Comparison of ENCODE assay signal across 8 cellular contexts in genomic region chr10:125123363-125124113, GRCh38. TPM values are rescaled to one million over a fixed set of nuclear protein-coding genes. Genes with fewer than 3 reads are reported as not detected.
DNase-seq lines count a peak whose midpoint lies in the region; ATAC-seq, FAIRE-seq and TF ChIP-seq lines count a peak whose summit lies in the region.

No MANE protein-coding gene starts in this region.

- ATAC-seq in GM21619 (IDR thresholded peaks at IDR 0.05; ENCODE audit: unreplicated experiment): no peak
- ATAC-seq in GM21529 (IDR thresholded peaks at IDR 0.05; ENCODE audit: unreplicated experiment): no peak
- no peak for ATAC-seq in stimulated activated effector memory CD8-positive, alpha-beta T cell treated with anti-CD3 and anti-CD28 coated beads, Interleukin-12 subunit alpha, Interleukin-12 subunit beta, amount 100 ng/mL, for 72 hours

- peaks cover 3% of the 10 kb centered on the region; the same call in 1 of the 2 replicates for H3K27me3 Mint-ChIP-seq in HFFc6 (ENCODE audit: insufficient read depth)

- H3K9ac ChIP-seq in stomach smooth muscle (ENCODE audit: low read length in 2 of 2): peak overlapping the region; percentile 58 to 60

- H3K4me1 ChIP-seq in stomach smooth muscle (ENCODE audit: control insufficient read depth, insufficient read depth, low read length): peaks cover 76% of the 10 kb centered on the region

- peak overlapping the region in 1 of 2 donors; percentile 63 for H3K4me3 ChIP-seq in stomach smooth muscle (ENCODE audit: low read length in 2 of 2)

- peak; percentile 60 for FAIRE-seq in islet of Langerhans (lab: Jason Lieb, UNC)

- H3K4me3 Mint-ChIP-seq in HFFc6: peak overlapping the region; percentile 76
- no peak overlapping the region for H3K4me3 Mint-ChIP-seq in stimulated activated effector memory CD8-positive, alpha-beta T cell treated with anti-CD3 and anti-CD28 coated beads, Interleukin-12 subunit alpha, Interleukin-12 subunit beta, amount 100 ng/mL, for 72 hours

- H3K4me1 Mint-ChIP-seq in HFFc6 (ENCODE audit: low read depth): peaks cover 78% of the 10 kb centered on the region
- H3K4me1 Mint-ChIP-seq in stimulated activated effector memory CD8-positive, alpha-beta T cell treated with anti-CD3 and anti-CD28 coated beads, Interleukin-12 subunit alpha, Interleukin-12 subunit beta, amount 100 ng/mL, for 72 hours: no peaks in the 10 kb centered on the region

- H3K36me3 Mint-ChIP-seq in HFFc6 (ENCODE audit: low read depth): peaks cover 22% of the 10 kb centered on the region
- no peaks in the 10 kb centered on the region for H3K36me3 Mint-ChIP-seq in stimulated activated effector memory CD8-positive, alpha-beta T cell treated with anti-CD3 and anti-CD28 coated beads, Interleukin-12 subunit alpha, Interleukin-12 subunit beta, amount 100 ng/mL, for 72 hours

- peaks cover 0 to 4% of the 10 kb centered on the region in 2 donors for H3K36me3 ChIP-seq in stomach smooth muscle (ENCODE audit: control insufficient read depth in 2 of 2, insufficient read depth in 2 of 2, low read length in 2 of 2)

- no peaks in the 10 kb centered on the region for H3K27me3 ChIP-seq in stomach smooth muscle (ENCODE audit: control insufficient read depth in 1 of 2, insufficient read depth in 2 of 2, low read length in 2 of 2)

- H3K9me3 Mint-ChIP-seq in HFFc6: no peaks in the 10 kb centered on the region
- no peaks in the 10 kb centered on the region for H3K9me3 Mint-ChIP-seq in stimulated activated effector memory CD8-positive, alpha-beta T cell treated with anti-CD3 and anti-CD28 coated beads, Interleukin-12 subunit alpha, Interleukin-12 subunit beta, amount 100 ng/mL, for 72 hours

- H3K9me3 ChIP-seq in stomach smooth muscle (ENCODE audit: control insufficient read depth in 2 of 2, low read length in 2 of 2): no peaks in the 10 kb centered on the region

- H3K27ac Mint-ChIP-seq in HFFc6: peak overlapping the region; percentile 89
- no peak overlapping the region for H3K27ac Mint-ChIP-seq in stimulated activated effector memory CD8-positive, alpha-beta T cell treated with anti-CD3 and anti-CD28 coated beads, Interleukin-12 subunit alpha, Interleukin-12 subunit beta, amount 100 ng/mL, for 72 hours

- H3K27ac ChIP-seq in stomach smooth muscle (ENCODE audit: low read length): peak overlapping the region; percentile 87

- no peak for TF ChIP-seq CTCF in HFFc6 (IDR thresholded peaks at IDR 0.05)

- peak; percentile 72 for DNase-seq in HFFc6
- DNase-seq in astrocyte of the hippocampus (ENCODE audit: low read depth, low spot score): peak; percentile 74
- DNase-seq in GOT3 (lab: John Stamatoyannopoulos, UW): no peak
- DNase-seq in stimulated activated effector memory CD8-positive, alpha-beta T cell treated with anti-CD3 and anti-CD28 coated beads, Interleukin-12 subunit alpha, Interleukin-12 subunit beta, amount 100 ng/mL, for 72 hours (ENCODE audit: low spot score in 2 of 2): no peak

RNA-seq across cellular contexts. Expression of gene CTBP2, which starts 36.8 kb away (rescaled TPM):
- 10 to 100 TPM; 70.6 to 86.9 (median 78.8) TPM for total RNA-seq in HFFc6 (2021; fragmentation: NEBNext Ultra II Directional; extraction: Animal tissue kit (Norgen Biotek cat#: 25700))

Comparison
In these comparisons a context has a peak if more than half of its experiments do, and no peak if none do; other contexts are left out.
1. DNase-seq: peak in HFFc6 (single experiment) and astrocyte of the hippocampus (single experiment); none in GOT3 (single experiment) and stimulated activated effector memory CD8-positive, alpha-beta T cell treated with anti-CD3 and anti-CD28 coated beads, Interleukin-12 subunit alpha, Interleukin-12 subunit beta, amount 100 ng/mL, for 72 hours (0 of 2).